14 cellular contexts compared by ENCODE assay signal in the genomic region with DNA sequence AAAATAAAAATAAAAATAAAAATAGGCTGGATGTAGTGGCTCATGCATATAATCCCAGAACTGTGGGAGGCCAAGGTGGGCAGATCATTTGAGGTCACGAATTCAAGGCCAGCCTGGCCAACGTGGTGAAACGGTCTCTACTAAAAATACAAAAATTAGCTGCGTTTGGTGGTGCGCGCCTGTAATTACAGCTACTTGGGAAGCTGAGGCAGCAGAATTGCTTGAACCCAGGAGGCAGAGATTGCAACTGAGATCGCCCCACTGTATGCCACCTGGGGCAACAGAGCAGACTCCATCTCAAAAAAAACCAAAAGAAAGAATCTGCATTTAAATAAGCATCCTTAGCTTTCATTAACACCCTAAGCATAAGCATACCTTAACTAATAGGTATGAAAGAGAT. TPM values are rescaled to one million over a fixed set of nuclear protein-coding genes. Genes with fewer than 3 reads are reported as not detected.
DNase-seq lines count a peak whose midpoint lies in the region; ATAC-seq, FAIRE-seq and TF ChIP-seq lines count a peak whose summit lies in the region.
"Had no signal": no experiment of that assay in that cellular context is flagged by ENCODE, and none has a peak within 500 bp of the region (broad histone marks: within the 10 kb centered on the region; RNA-seq: fewer than 3 reads in every experiment).

No MANE protein-coding gene starts in this region.

- H3K27ac Mint-ChIP-seq in GM23338: no peak overlapping the region
- peak overlapping the region; percentile 91 for H3K27ac Mint-ChIP-seq in chondrocyte (ENCODE audit: unreplicated experiment)

- whole genome bisulfite sequencing in A549 (ENCODE audit: missing lambda C conversion rate): 88% methylated on average over 7 of the region's 7 CpGs
- no CpG with 5 or more reads among the region's 7 CpGs for WGBS in trophoblast cell (ENCODE audit: extremely low coverage, insufficient coverage, insufficient read length)

- no peak overlapping the region for H4K12ac ChIP-seq in trophoblast cell (ENCODE audit: low read depth, low read length)

- no peak overlapping the region for H3K23ac ChIP-seq in trophoblast cell (ENCODE audit: low read length)

- peaks cover 17% of the 10 kb centered on the region for H3K36me3 ChIP-seq in GM23338 (ENCODE audit: insufficient read depth)
- peaks cover 9 to 26% of the 10 kb centered on the region in 2 experiments for H3K36me3 ChIP-seq in trophoblast cell (ENCODE audit: control insufficient read depth in 1 of 2, insufficient read depth in 2 of 2, low read length in 2 of 2)
- peaks cover 58% of the 10 kb centered on the region for H3K36me3 ChIP-seq in OCI-LY7 (ENCODE audit: insufficient read depth, low read length)

- H4K8ac ChIP-seq in trophoblast cell (ENCODE audit: low read depth, low read length): no peak overlapping the region

- no peaks in the 10 kb centered on the region for H3K9me3 ChIP-seq in A549
- peaks cover 2% of the 10 kb centered on the region for H3K9me3 ChIP-seq in trophoblast cell (ENCODE audit: insufficient read depth, low read depth, low read length)
- no peaks in the 10 kb centered on the region for H3K9me3 ChIP-seq in OCI-LY7 (ENCODE audit: low read length)

- peak overlapping the region; percentile 47 for H3K4ac ChIP-seq in trophoblast cell (ENCODE audit: low read depth, low read length)

- POLR2A ChIA-PET in A549 (lab: Yijun Ruan, JAX) (interaction anchor here (0.7 to 2.9 kb wide), 3 partner anchors 25 to 90 kb away, joined by 3 to 17 read pairs (median 6); partner anchors contain the start of genes CRK and YWHAE), OCI-LY7 (lab: Charles Lee) (interaction anchor here (1.1 to 1.7 kb wide), 3 partner anchors 11 to 25 kb away, joined by 3 to 12 read pairs (median 4); no protein-coding TSS in a partner anchor)

- H3K4me1 Mint-ChIP-seq in GM23338 (peaks cover 49% of the 10 kb centered on the region), chondrocyte (ENCODE audit: low read depth) (peaks cover 55% of the 10 kb centered on the region)

- H2AFZ ChIP-seq in GM23338: no peak overlapping the region
- no peak overlapping the region for H2AFZ ChIP-seq in trophoblast cell (ENCODE audit: insufficient read depth, low read length, poor library complexity)
- no peak overlapping the region for H2AFZ ChIP-seq in OCI-LY7 (ENCODE audit: low read length)

- peaks cover 63% of the 10 kb centered on the region for H3K4me1 ChIP-seq in A549
- peaks cover 30% of the 10 kb centered on the region for H3K4me1 ChIP-seq in GM23338 (ENCODE audit: insufficient read depth)
- H3K4me1 ChIP-seq in trophoblast cell (ENCODE audit: control insufficient read depth in 1 of 2, insufficient read depth in 2 of 2, low read length in 2 of 2): peaks cover 0 to 3% of the 10 kb centered on the region in 2 experiments
- H3K4me1 ChIP-seq in OCI-LY7 (ENCODE audit: insufficient read depth, low read length, poor library complexity, severe bottlenecking): peaks cover 51% of the 10 kb centered on the region

- H4K20me1 ChIP-seq in GM23338 (replicated peaks; ENCODE audit: insufficient read depth): peaks cover 72% of the 10 kb centered on the region
- peaks cover 58% of the 10 kb centered on the region for H4K20me1 ChIP-seq in OCI-LY7 (ENCODE audit: insufficient read depth, low read length)

- H4K91ac ChIP-seq in trophoblast cell (ENCODE audit: low read depth, low read length): no peak overlapping the region

- no peaks in the 10 kb centered on the region for H3K27me3 ChIP-seq in GM23338 (ENCODE audit: insufficient read depth)
- H3K27me3 ChIP-seq in trophoblast cell (ENCODE audit: insufficient read depth, low read length): no peaks in the 10 kb centered on the region

- no peak overlapping the region for H2BK12ac ChIP-seq in trophoblast cell (ENCODE audit: low read length)

- no peak for FAIRE-seq in A549 (lab: Jason Lieb, UNC)

- CTCF ChIA-PET in A549 (lab: Yijun Ruan, JAX): interaction anchor here (0.6 to 6.6 kb wide), 37 partner anchors 10 to 263 kb away, joined by 3 to 123 read pairs (median 7); partner anchors contain the start of genes CRK and INPP5K
- CTCF ChIA-PET in OCI-LY7 (lab: Charles Lee; ENCODE audit: unreplicated experiment): interaction anchor here (1.4 kb wide), 1 partner anchor 150 kb away, joined by 10 read pairs; the partner anchor contains the start of gene INPP5K

- TF ChIP-seq RAD21 in A549 (conservative IDR thresholded peaks at IDR 0.05 in 1 of 2, IDR thresholded peaks at IDR 0.05 in 1 of 2): no peak

- H3K14ac ChIP-seq in trophoblast cell (ENCODE audit: low read length): no peak overlapping the region

- H3K27me3 Mint-ChIP-seq in GM23338 (ENCODE audit: insufficient read depth, low read depth, poor library complexity) (peaks cover 7% of the 10 kb centered on the region), chondrocyte (ENCODE audit: low read depth) (no peaks in the 10 kb centered on the region)
- H3K27me3 Mint-ChIP-seq: IgD-negative memory B cell; stimulated activated naive CD8-positive, alpha-beta T cell treated with anti-CD3 and anti-CD28 coated beads, Interleukin-15, amount 100 ng/mL, for 72 hours had no signal

- no peak overlapping the region for H3K9ac ChIP-seq in trophoblast cell (ENCODE audit: low read length)

- H3K4me3 ChIP-seq in A549: no peak overlapping the region
- H3K4me3 ChIP-seq in GM23338: no peak overlapping the region
- H3K4me3 ChIP-seq in trophoblast cell (ENCODE audit: low read depth, low read length): no peak overlapping the region
- no peak overlapping the region for H3K4me3 ChIP-seq in OCI-LY7 (ENCODE audit: low read depth, low read length, poor library complexity, severe bottlenecking)

- H3K79me1 ChIP-seq in trophoblast cell (ENCODE audit: low read length): no peaks in the 10 kb centered on the region

- ATAC-seq in A549: no peak
- ATAC-seq in GM23338: peak; percentile 15; the same call in 2 of the 3 replicates
- no peak for ATAC-seq in GM21529 (IDR thresholded peaks at IDR 0.05; ENCODE audit: unreplicated experiment)

- TF ChIP-seq POLR2A in A549 (IDR thresholded peaks at IDR 0.05; ENCODE audit: low read length): no peak

- H2AK5ac ChIP-seq in trophoblast cell (ENCODE audit: low read length): no peak overlapping the region

- TF ChIP-seq EP300 in A549 (IDR thresholded peaks at IDR 0.05): no peak

- peaks cover 97% of the 10 kb centered on the region for H3K79me2 ChIP-seq in GM23338 (replicated peaks; ENCODE audit: insufficient read depth)
- peaks cover 20% of the 10 kb centered on the region for H3K79me2 ChIP-seq in trophoblast cell (ENCODE audit: control insufficient read depth, insufficient read depth, low read length, poor library complexity)
- peaks cover 100% of the 10 kb centered on the region for H3K79me2 ChIP-seq in OCI-LY7 (ENCODE audit: insufficient read depth, low read depth, low read length)

- TF ChIP-seq CTCF in A549 (IDR thresholded peaks at IDR 0.05) (no peak), GM23338 (conservative IDR thresholded peaks at IDR 0.05; ENCODE audit: low read depth in 2 of 2) (no peak), chondrocyte (IDR thresholded peaks at IDR 0.05) (no peak), OCI-LY7 (conservative IDR thresholded peaks at IDR 0.05; ENCODE audit: low read length) (no peak)

- peaks cover 45% of the 10 kb centered on the region for H3K36me3 Mint-ChIP-seq in GM23338 (ENCODE audit: low read depth)
- peaks cover 8% of the 10 kb centered on the region for H3K36me3 Mint-ChIP-seq in chondrocyte (ENCODE audit: low read depth)

- no peak overlapping the region for H3K18ac ChIP-seq in trophoblast cell (ENCODE audit: low read length)

- 0 out of 3 replicates have a peak overlapping the region, but pooled peaks have one; percentile 16 for H3K4me3 Mint-ChIP-seq in GM23338
- no peak overlapping the region for H3K4me3 Mint-ChIP-seq in chondrocyte (ENCODE audit: unreplicated experiment)

- no peak overlapping the region for H2BK5ac ChIP-seq in trophoblast cell (ENCODE audit: low read depth, low read length, poor library complexity)

- H3K27ac ChIP-seq in A549: peak overlapping the region in 1 of 2 experiments; percentile 68; a peak in 2 of 6 replicates
- peak overlapping the region; percentile 15 for H3K27ac ChIP-seq in GM23338 (ENCODE audit: low read depth)
- H3K27ac ChIP-seq in trophoblast cell (ENCODE audit: low read depth, low read length): no peak overlapping the region
- H3K27ac ChIP-seq in OCI-LY7 (ENCODE audit: low read depth, low read length, poor library complexity, severe bottlenecking): no peak overlapping the region

- no peaks in the 10 kb centered on the region for H3K9me2 ChIP-seq in GM23338 (ENCODE audit: insufficient read depth)
- no peaks in the 10 kb centered on the region for H3K9me2 ChIP-seq in OCI-LY7 (ENCODE audit: insufficient read depth, low read length)

- DNase-seq in A549 (ENCODE audit: low read depth in 1 of 2, low spot score in 1 of 2) (no peak), GM23338 (ENCODE audit: low spot score) (peak; percentile 18), chondrocyte (ENCODE audit: low spot score) (no peak), trophoblast cell (no peak), anterior cingulate cortex (lab: John Stamatoyannopoulos, UW) (no peak), OCI-LY7 (ENCODE audit: low spot score) (no peak), NCI-H1436 (lab: John Stamatoyannopoulos, UW) (no peak)
- DNase-seq: foreskin melanocyte, NCI-H2107, NCI-H526 treated with DMSO at 0.1 percent for 48 hours had no signal

- H3K4me2 ChIP-seq in A549: peak overlapping the region; percentile 50
- peak overlapping the region; percentile 46 for H3K4me2 ChIP-seq in GM23338
- no peak overlapping the region for H3K4me2 ChIP-seq in trophoblast cell (ENCODE audit: low read length)
- H3K4me2 ChIP-seq in OCI-LY7 (ENCODE audit: low read length): no peak overlapping the region

- peaks cover 42% of the 10 kb centered on the region for H3F3A ChIP-seq in GM23338 (replicated peaks; ENCODE audit: low read depth)

- H2BK120ac ChIP-seq in trophoblast cell (ENCODE audit: insufficient read depth, low read length, poor library complexity): no peak overlapping the region

- intact Hi-C loops in OCI-LY7 (cut with micrococcal nuclease; ENCODE audit: unreplicated experiment): no loop called here

- no TSS peak for BruUV-seq in OCI-LY7 (replicated peaks; lab: Mats Ljungman, UMichigan)

- no peaks in the 10 kb centered on the region for H3K9me3 Mint-ChIP-seq in GM23338
- no peaks in the 10 kb centered on the region for H3K9me3 Mint-ChIP-seq in chondrocyte (ENCODE audit: low read depth)
- H3K9me3 Mint-ChIP-seq: activated naive CD4-positive, alpha-beta T cell treated with anti-CD3 and anti-CD28 coated beads, Interleukin-2, amount 50 U/mL, for 72 hours; IgD-negative memory B cell; stimulated activated naive CD8-positive, alpha-beta T cell treated with anti-CD3 and anti-CD28 coated beads, Interleukin-15, amount 100 ng/mL, for 72 hours had no signal

RNA-seq across cellular contexts. Expression of gene YWHAE, which starts 33.8 kb away (rescaled TPM):
- polyA plus RNA-seq in A549 (2011; rRNA removed) (1,017 and 1,284 TPM in 2 replicates), A549 (2017; fragmentation: RNase III; extraction: RNeasy Plus Mini Kit Qiagen cat#74134 plus additional on column Dnase treatment) (1,548 to 1,575 TPM (median 1,561 TPM) in 3 replicates), GM23338 (2016; fragmentation: Nextera tagmentation; extraction: Ambion mirVana) (1,271 and 1,283 TPM in 2 replicates)
- polyA plus RNA-seq in A549 (2012; cell fraction: cytosol; rRNA removed): 663 and 976 TPM in 2 replicates
- polyA plus RNA-seq in A549 (2012; cell fraction: nucleus; rRNA removed): 278 and 353 TPM in 2 replicates
- 571 and 643 TPM in 2 replicates for polyA minus RNA-seq in A549 (2011; rRNA and poly(A)+ RNA removed)
- total RNA-seq in GM23338 (2014; rRNA removed; shearing (Covaris generic)): 1,251 and 1,409 TPM in 2 replicates
- total RNA-seq in chondrocyte (362 to 407 TPM (median 372 TPM) in 3 replicates), OCI-LY7 (2022) (646 and 654 TPM in 2 replicates)
- polyA plus RNA-seq in trophoblast cell (2013): 619 and 645 TPM in 2 replicates
- total RNA-seq in OCI-LY7 (2014; rRNA removed; shearing (Covaris generic)): 267 and 467 TPM in 2 replicates

Comparison
In these comparisons a context has a peak if more than half of its experiments do, and no peak if none do; other contexts are left out.
1. H3K4me2 ChIP-seq: peak in A549 (single experiment) and GM23338 (single experiment); none in trophoblast cell (single experiment) and OCI-LY7 (single experiment).